In the genomic region with DNA sequence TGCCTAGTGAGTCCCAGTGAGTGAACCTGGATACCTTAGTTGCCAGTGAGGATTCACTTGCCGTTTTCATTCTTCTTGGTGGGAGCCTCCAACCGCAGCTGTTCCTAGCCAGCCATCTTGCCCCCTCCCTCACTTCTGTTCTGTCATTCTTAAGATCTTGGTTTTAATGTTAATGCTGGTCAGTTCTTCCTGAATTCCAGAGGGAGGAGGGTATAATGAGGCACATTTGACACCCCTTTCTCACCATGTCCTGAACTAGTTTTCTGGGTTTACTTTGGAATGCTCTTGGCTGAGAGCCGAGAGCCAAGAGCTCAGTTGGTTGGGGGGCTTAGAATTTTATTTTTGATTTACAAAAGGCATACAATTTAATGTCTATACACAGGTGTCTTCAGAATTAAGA, we compare ENCODE assay signal across 29 cellular contexts.
"Had no signal": no experiment of that assay in that cellular context is flagged by ENCODE, and none has a peak within 500 bp of the region (broad histone marks: within the 10 kb centered on the region; RNA-seq: fewer than 3 reads in every experiment).

No MANE protein-coding gene starts in this region.

- H3K4me1 Mint-ChIP-seq: immature natural killer cell; naive thymus-derived CD8-positive, alpha-beta T cell; nephron; neural progenitor cell; stimulated activated naive B cell treated with anti-CD40 and anti-IgM and Interleukin-4, amounts not matched to agents 10 μg/mL and 1 μg/mL and 100 μg/mL, for 72 hours had no signal

- ATAC-seq: heart right ventricle; left colon; left lung; lower lobe of right lung; naive thymus-derived CD8-positive, alpha-beta T cell; right cardiac atrium; sciatic nerve; stimulated activated naive B cell treated with anti-CD40 and anti-IgM and Interleukin-4, amounts not matched to agents 10 μg/mL and 1 μg/mL and 100 μg/mL, for 72 hours; stimulated activated naive CD8-positive, alpha-beta T cell treated with anti-CD3 and anti-CD28 coated beads, Interleukin-15, Interleukin-2, amounts not matched to agents 100 U/mL and 50 U/mL, for 24 hours; upper lobe of right lung had no signal

- H3K27ac ChIP-seq: heart right ventricle, hepatocyte, left lung, lower lobe of right lung, neural progenitor cell, ovary, skin epidermis, stomach, testis, thyroid gland, upper lobe of right lung had no signal

- H3K27ac Mint-ChIP-seq: immature natural killer cell; naive thymus-derived CD8-positive, alpha-beta T cell; nephron; neural progenitor cell; progenitor cell of endocrine pancreas; stimulated activated naive B cell treated with anti-CD40 and anti-IgM and Interleukin-4, amounts not matched to agents 10 μg/mL and 1 μg/mL and 100 μg/mL, for 72 hours had no signal

- H3K9ac ChIP-seq: neural progenitor cell had no signal

- H3K36me3 ChIP-seq: heart right ventricle, left lung, lower lobe of right lung, neural progenitor cell, ovary, stomach, thyroid gland, upper lobe of right lung had no signal

- DNase-seq: heart right ventricle; immature natural killer cell; kidney; left colon; left lung; lower lobe of right lung; mammary epithelial cell; mesenchymal stem cell; naive thymus-derived CD8-positive, alpha-beta T cell; ovary; retina; stimulated activated CD4-positive, alpha-beta T cell treated with anti-CD3 and anti-CD28 coated beads, Interleukin-12 subunit alpha, Interleukin-12 subunit beta, amount 100 ng/mL, for 4 hours; stimulated activated CD4-positive, alpha-beta T cell treated with anti-CD3 and anti-CD28 coated beads, Interleukin-15, amount 100 ng/mL, for 24 hours; stimulated activated CD4-positive, alpha-beta T cell treated with anti-CD3 and anti-CD28 coated beads, Interleukin-2, amount 100 ng/mL, for 24 hours; stimulated activated CD4-positive, alpha-beta T cell treated with anti-CD3 and anti-CD28 coated beads, Interleukin-4, amount 100 ng/mL, for 1 hour; stimulated activated naive B cell treated with anti-CD40 and anti-IgM and Interleukin-4, amounts not matched to agents 10 μg/mL and 1 μg/mL and 100 μg/mL, for 72 hours; stimulated activated naive CD8-positive, alpha-beta T cell treated with anti-CD3 and anti-CD28 coated beads, Interleukin-15, Interleukin-2, amounts not matched to agents 100 U/mL and 50 U/mL, for 24 hours; stomach; testis; thyroid gland; trophoblast cell; upper lobe of right lung had no signal

- H3K4me3 Mint-ChIP-seq: immature natural killer cell; naive thymus-derived CD8-positive, alpha-beta T cell; nephron; neural progenitor cell; stimulated activated naive B cell treated with anti-CD40 and anti-IgM and Interleukin-4, amounts not matched to agents 10 μg/mL and 1 μg/mL and 100 μg/mL, for 72 hours had no signal

- H2AFZ ChIP-seq: hepatocyte, neural progenitor cell had no signal

- H3K4me2 ChIP-seq: hepatocyte, neural progenitor cell had no signal

- H3K79me2 ChIP-seq: hepatocyte had no signal

- H3K4me1 ChIP-seq: heart right ventricle, left lung, lower lobe of right lung, neural progenitor cell, stomach, testis, thyroid gland, upper lobe of right lung had no signal

- H3K36me3 Mint-ChIP-seq: immature natural killer cell; naive thymus-derived CD8-positive, alpha-beta T cell; neural progenitor cell; stimulated activated naive B cell treated with anti-CD40 and anti-IgM and Interleukin-4, amounts not matched to agents 10 μg/mL and 1 μg/mL and 100 μg/mL, for 72 hours had no signal

- H3K9me3 ChIP-seq: lower lobe of right lung, ovary, testis, thyroid gland, upper lobe of right lung had no signal

- H3K4me3 ChIP-seq: heart right ventricle, hepatocyte, left lung, lower lobe of right lung, neural progenitor cell, ovary, skin epidermis, stomach, testis, thyroid gland, upper lobe of right lung had no signal

- H3K27me3 ChIP-seq: neural progenitor cell, ovary, testis, thyroid gland had no signal
